In the genomic region with DNA sequence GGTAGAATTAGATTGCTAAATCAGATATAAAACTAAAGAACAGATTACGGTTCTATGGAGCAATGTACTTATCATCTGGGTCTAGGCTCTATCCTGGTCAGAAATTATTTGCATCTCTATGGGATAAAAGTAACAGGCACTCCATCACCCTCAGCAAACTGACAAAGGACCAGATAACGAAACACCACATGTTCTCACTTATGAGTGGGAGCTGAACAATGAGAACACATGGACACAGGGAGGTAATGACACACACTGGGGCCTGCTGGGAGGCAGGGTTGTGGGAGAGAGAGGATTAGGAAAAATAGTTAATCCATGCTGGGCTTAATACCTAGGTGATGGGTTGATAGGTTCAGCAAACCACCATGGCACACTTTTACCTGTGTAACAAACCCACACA, we compare ENCODE assay signal across 14 cellular contexts.
"Had no signal": no experiment of that assay in that cellular context is flagged by ENCODE, and none has a peak within 500 bp of the region (broad histone marks: within the 10 kb centered on the region; RNA-seq: fewer than 3 reads in every experiment).

No MANE protein-coding gene starts in this region.

- DNase-seq: dorsolateral prefrontal cortex; effector CD4-positive, alpha-beta T cell; gastrocnemius medialis; head of caudate nucleus; mesendoderm; midbrain; naive thymus-derived CD4-positive, alpha-beta T cell; sigmoid colon; stimulated activated CD4-positive, alpha-beta T cell treated with anti-CD3 and anti-CD28 coated beads, Interleukin-2, amount 100 ng/mL, for 24 hours; stimulated activated CD4-positive, alpha-beta T cell treated with anti-CD3 and anti-CD28 coated beads, Interleukin-4, amount 100 ng/mL, for 24 hours; stimulated activated naive CD4-positive, alpha-beta T cell treated with Interleukin-2 at 50 U/mL for 16 hours; upper lobe of left lung had no signal

- ATAC-seq: gastrocnemius medialis; left lobe of liver; naive thymus-derived CD4-positive, alpha-beta T cell; stimulated activated effector memory CD8-positive, alpha-beta T cell treated with anti-CD3 and anti-CD28 coated beads, Interleukin-12 subunit alpha, Interleukin-12 subunit beta, amount 100 ng/mL, for 72 hours had no signal
